In the genomic region with DNA sequence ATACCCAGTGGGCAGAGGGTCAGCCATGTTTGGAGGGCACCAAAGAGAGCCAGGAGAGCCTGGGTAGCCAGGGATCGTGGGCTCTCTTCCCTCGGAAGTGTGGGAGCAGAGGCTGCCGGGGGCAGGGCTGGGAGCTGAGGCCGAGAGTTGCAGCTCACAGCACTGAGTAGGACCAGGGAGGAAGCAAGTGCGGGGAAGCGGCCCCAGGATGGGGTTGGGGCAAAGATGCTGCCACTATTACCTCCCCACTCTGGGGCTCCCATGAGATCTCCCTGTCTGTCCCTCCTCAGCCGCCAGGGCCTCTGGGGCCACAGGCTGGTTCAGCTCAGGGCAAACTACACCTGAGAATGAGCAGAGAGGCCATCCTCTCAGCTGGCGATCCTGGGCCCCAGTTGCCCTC, we compare ENCODE assay signal across 39 cellular contexts. TPM values are rescaled to one million over a fixed set of nuclear protein-coding genes. Genes with fewer than 3 reads are reported as not detected.
"Had no signal": no experiment of that assay in that cellular context is flagged by ENCODE, and none has a peak within 500 bp of the region (broad histone marks: within the 10 kb centered on the region; RNA-seq: fewer than 3 reads in every experiment).

No MANE protein-coding gene starts in this region.

- DNase-seq: activated B cell treated with CpG ODN at 0.5 μM for 24 hours; activated CD4-positive, alpha-beta T cell treated with anti-CD3 and anti-CD28 coated beads for 48 hours; activated CD4-positive, alpha-beta T cell treated with anti-CD3 and anti-CD28 coated beads, Interleukin-2, amount 50 U/mL, for 1 hour; activated CD4-positive, alpha-beta T cell treated with anti-CD3 and anti-CD28 coated beads, Interleukin-2, amount 50 U/mL, for 48 hours; activated CD8-positive, alpha-beta memory T cell treated with anti-CD3 and anti-CD28 coated beads, Interleukin-2, amount 10 ng/mL, durations not matched to agents 7 days and 5 days; activated CD8-positive, alpha-beta memory T cell treated with anti-CD3 and anti-CD28 coated beads, Interleukin-2, amount 50 U/mL, for 4 hours; activated CD8-positive, alpha-beta T cell treated with anti-CD3 and anti-CD28 coated beads for 36 hours; activated effector memory CD4-positive, alpha-beta T cell treated with anti-CD3 and anti-CD28 coated beads, Interleukin-2, amount 50 U/mL, for 16 hours; activated naive CD4-positive, alpha-beta T cell treated with anti-CD3 and anti-CD28 coated beads for 36 hours; activated naive CD8-positive, alpha-beta T cell treated with anti-CD3 and anti-CD28 coated beads for 36 hours; activated naive CD8-positive, alpha-beta T cell treated with anti-CD3 and anti-CD28 coated beads, Interleukin-2, amount 50 U/mL, for 24 hours; activated T-cell treated with anti-CD3 and anti-CD28 coated beads, Interleukin-2, amount 50 U/mL, for 1 hour; activated T-cell treated with anti-CD3 and anti-CD28 coated beads, Interleukin-2, amount 50 U/mL, for 48 hours; adrenal gland; amygdala; aorta; body of pancreas; caudate nucleus; cortex of kidney; dermis blood vessel endothelial cell; effector CD4-positive, alpha-beta T cell; effector memory CD8-positive, alpha-beta T cell; erythroblast; foreskin keratinocyte; gastrocnemius medialis; T-helper 1 cell; T-helper 17 cell; T1000; WERI-Rb-1 had no signal

- FAIRE-seq: colon had no signal

- ATAC-seq: activated CD4-positive, CD25-positive, alpha-beta regulatory T cell treated with anti-CD3 and anti-CD28 coated beads, Interleukin-2, amount 50 U/mL, for 24 hours; activated CD8-positive, alpha-beta memory T cell treated with anti-CD3 and anti-CD28 coated beads, Interleukin-2, amount 10 ng/mL, durations not matched to agents 7 days and 5 days; activated CD8-positive, alpha-beta T cell treated with anti-CD3 and anti-CD28 coated beads for 36 hours; activated naive CD8-positive, alpha-beta T cell treated with anti-CD3 and anti-CD28 coated beads, Interleukin-2, amount 50 U/mL, for 24 hours; body of pancreas; effector memory CD8-positive, alpha-beta T cell; foreskin keratinocyte; gastrocnemius medialis; T-helper 17 cell had no signal

- H3K27me3 Mint-ChIP-seq: activated CD8-positive, alpha-beta T cell treated with anti-CD3 and anti-CD28 coated beads for 36 hours; activated naive CD8-positive, alpha-beta T cell treated with anti-CD3 and anti-CD28 coated beads, Interleukin-2, amount 50 U/mL, for 24 hours had no signal

- H3K4me3 Mint-ChIP-seq: activated B cell treated with CpG ODN at 0.5 μM for 24 hours; activated CD8-positive, alpha-beta memory T cell treated with anti-CD3 and anti-CD28 coated beads, Interleukin-2, amount 10 ng/mL, durations not matched to agents 7 days and 5 days; activated CD8-positive, alpha-beta T cell treated with anti-CD3 and anti-CD28 coated beads for 36 hours; activated naive CD4-positive, alpha-beta T cell treated with anti-CD3 and anti-CD28 coated beads for 36 hours; activated naive CD4-positive, alpha-beta T cell treated with anti-CD3 and anti-CD28 coated beads, Interleukin-2, amount 50 U/mL, for 24 hours; activated naive CD8-positive, alpha-beta T cell treated with anti-CD3 and anti-CD28 coated beads for 36 hours; activated naive CD8-positive, alpha-beta T cell treated with anti-CD3 and anti-CD28 coated beads, Interleukin-2, amount 50 U/mL, for 24 hours; activated T-helper 1 cell treated with anti-CD3 and anti-CD28 coated beads, Interleukin-12 subunit alpha, Interleukin-12 subunit beta, Interleukin-2, Interleukin-4 antibody, amounts not matched to agents 30 ng/mL and 10 ng/mL and 1 ng/mL, durations not matched to agents 14 hours and 24 hours and 36 hours; effector memory CD8-positive, alpha-beta T cell; T-helper 17 cell; T-helper 2 cell treated with Interferon-gamma antibody and Interleukin-4, amounts not matched to agents 5 μg/mL and 100 μg/mL, for 36 hours had no signal

- H3K27ac ChIP-seq: adrenal gland, body of pancreas, esophagus muscularis mucosa, foreskin keratinocyte, gastrocnemius medialis, WERI-Rb-1 had no signal

- H3K9me3 Mint-ChIP-seq: activated T-helper 1 cell treated with anti-CD3 and anti-CD28 coated beads, Interleukin-12 subunit alpha, Interleukin-12 subunit beta, Interleukin-2, Interleukin-4 antibody, amounts not matched to agents 30 ng/mL and 10 ng/mL and 1 ng/mL, durations not matched to agents 14 hours and 24 hours and 36 hours; activated T-helper 2 cell treated with anti-CD3 and anti-CD28 coated beads, Interferon-gamma antibody, Interleukin-2, Interleukin-4, amounts not matched to agents 10 μg/mL and 5 μg/mL and 100 μg/mL, durations not matched to agents 14 hours and 24 hours and 36 hours had no signal

- H3K36me3 Mint-ChIP-seq: activated CD8-positive, alpha-beta memory T cell treated with anti-CD3 and anti-CD28 coated beads, Interleukin-2, amount 10 ng/mL, durations not matched to agents 7 days and 5 days; activated naive CD8-positive, alpha-beta T cell treated with anti-CD3 and anti-CD28 coated beads for 36 hours had no signal

- H3K27ac Mint-ChIP-seq: activated B cell treated with CpG ODN at 0.5 μM for 24 hours; activated CD8-positive, alpha-beta memory T cell treated with anti-CD3 and anti-CD28 coated beads, Interleukin-2, amount 10 ng/mL, durations not matched to agents 7 days and 5 days; activated CD8-positive, alpha-beta T cell treated with anti-CD3 and anti-CD28 coated beads for 36 hours; activated naive CD4-positive, alpha-beta T cell treated with anti-CD3 and anti-CD28 coated beads for 36 hours; activated naive CD4-positive, alpha-beta T cell treated with anti-CD3 and anti-CD28 coated beads, Interleukin-2, amount 50 U/mL, for 24 hours; activated naive CD8-positive, alpha-beta T cell treated with anti-CD3 and anti-CD28 coated beads for 36 hours; activated naive CD8-positive, alpha-beta T cell treated with anti-CD3 and anti-CD28 coated beads, Interleukin-2, amount 50 U/mL, for 24 hours; activated T-helper 1 cell treated with anti-CD3 and anti-CD28 coated beads, Interleukin-12 subunit alpha, Interleukin-12 subunit beta, Interleukin-2, Interleukin-4 antibody, amounts not matched to agents 30 ng/mL and 10 ng/mL and 1 ng/mL, durations not matched to agents 14 hours and 24 hours and 36 hours; activated T-helper 2 cell treated with anti-CD3 and anti-CD28 coated beads, Interferon-gamma antibody, Interleukin-2, Interleukin-4, amounts not matched to agents 10 μg/mL and 5 μg/mL and 100 μg/mL, durations not matched to agents 14 hours and 24 hours and 36 hours; effector memory CD8-positive, alpha-beta T cell; T-helper 17 cell; T-helper 2 cell treated with Interferon-gamma antibody and Interleukin-4, amounts not matched to agents 5 μg/mL and 100 μg/mL, for 36 hours had no signal

- H3K36me3 ChIP-seq: adrenal gland, esophagus muscularis mucosa, gastrocnemius medialis, WERI-Rb-1 had no signal

- H3K27me3 ChIP-seq: adrenal gland, body of pancreas, foreskin keratinocyte, gastrocnemius medialis had no signal

- H3K4me3 ChIP-seq: adrenal gland, body of pancreas, esophagus muscularis mucosa, gastrocnemius medialis had no signal

- H3K9me3 ChIP-seq: adrenal gland, body of pancreas, gastrocnemius medialis had no signal

- H3K4me1 ChIP-seq: adrenal gland, body of pancreas, esophagus muscularis mucosa, foreskin keratinocyte, gastrocnemius medialis had no signal

RNA-seq across cellular contexts. Expression of gene DIO3, which starts 20.8 kb away (rescaled TPM):
- total RNA-seq: activated B cell treated with CpG ODN at 0.5 μM for 24 hours; activated CD8-positive, alpha-beta memory T cell treated with anti-CD3 and anti-CD28 coated beads for 36 hours; activated CD8-positive, alpha-beta memory T cell treated with anti-CD3 and anti-CD28 coated beads, Interleukin-2, amount 10 ng/mL, durations not matched to agents 7 days and 5 days; activated CD8-positive, alpha-beta T cell treated with anti-CD3 and anti-CD28 coated beads for 36 hours; activated naive CD4-positive, alpha-beta T cell treated with anti-CD3 and anti-CD28 coated beads for 36 hours; activated naive CD8-positive, alpha-beta T cell treated with anti-CD3 and anti-CD28 coated beads for 36 hours; activated T-helper 1 cell treated with anti-CD3 and anti-CD28 coated beads, Interleukin-12 subunit alpha, Interleukin-12 subunit beta, Interleukin-2, Interleukin-4 antibody, amounts not matched to agents 30 ng/mL and 10 ng/mL and 1 ng/mL, durations not matched to agents 14 hours and 24 hours and 36 hours; activated T-helper 2 cell treated with anti-CD3 and anti-CD28 coated beads, Interferon-gamma antibody, Interleukin-2, Interleukin-4, amounts not matched to agents 10 μg/mL and 5 μg/mL and 100 μg/mL, durations not matched to agents 14 hours and 24 hours and 36 hours; chondrocyte; dermis blood vessel endothelial cell; foreskin keratinocyte; glomerular endothelial cell; T-helper 17 cell had no signal
- polyA plus RNA-seq: foreskin keratinocyte had no signal
